In genomic region chr9:128886211-128886826, GRCh38 we compare ENCODE assay signal across 9 cellular contexts. TPM values are rescaled to one million over a fixed set of nuclear protein-coding genes. Genes with fewer than 3 reads are reported as not detected.
DNase-seq lines count a peak whose midpoint lies in the region; TF ChIP-seq lines count a peak whose summit lies in the region.
"Had no signal": no experiment of that assay in that cellular context is flagged by ENCODE, and none has a peak within 500 bp of the region (broad histone marks: within the 10 kb centered on the region; RNA-seq: fewer than 3 reads in every experiment).

No MANE protein-coding gene starts in this region.

- TF ChIP-seq CTCF in astrocyte of the spinal cord (IDR thresholded peaks at IDR 0.05; ENCODE audit: low read depth, low read length) (no peak), osteoblast (IDR thresholded peaks at IDR 0.05; ENCODE audit: extremely low read depth, low read depth, low read length) (no peak)

- H3K4me2 ChIP-seq in osteoblast (ENCODE audit: insufficient read depth, low read length), result no peak overlapping the region

- H3K4me1 ChIP-seq in NT2/D1 (ENCODE audit: insufficient read depth, insufficient read length), result peaks cover 34% of the 10 kb centered on the region
- peaks cover 27% of the 10 kb centered on the region for H3K4me1 ChIP-seq in osteoblast (ENCODE audit: insufficient read depth, low read length)

- H3K79me2 ChIP-seq in osteoblast (ENCODE audit: insufficient read depth, low read length), result peaks cover 86% of the 10 kb centered on the region

- H3K27me3 ChIP-seq in NT2/D1 (ENCODE audit: insufficient read depth, insufficient read length) (no peaks in the 10 kb centered on the region), osteoblast (ENCODE audit: insufficient read depth, low read length) (no peaks in the 10 kb centered on the region)

- DNase-seq in NT2/D1 (ENCODE audit: low read depth, low spot score) (no peak), astrocyte of the spinal cord (ENCODE audit: low read depth, low spot score) (peak; percentile 47), osteoblast (ENCODE audit: insufficient read length, low spot score, missing footprints) (peak; percentile 94), activated gamma-delta T cell treated with Interleukin-2 at 50 U/mL for 16 hours (no peak), NCI-H128 (lab: John Stamatoyannopoulos, UW; ENCODE audit: unreplicated experiment) (no peak)
- no peak for DNase-seq in stimulated activated CD4-positive, alpha-beta T cell treated with anti-CD3 and anti-CD28 coated beads, Interleukin-1b, Interleukin-23, amount 100 ng/mL, for 48 hours
- DNase-seq: activated T-cell treated with anti-CD3 and anti-CD28 coated beads, Interleukin-2, amount 50 U/mL, for 4 hours; NCI-H1436 treated with DMSO at 0.1 percent for 48 hours; RPMI8226 had no signal

- H3K27ac ChIP-seq in osteoblast (ENCODE audit: low read depth, low read length), result peak overlapping the region; percentile 67

- in situ Hi-C loops in astrocyte of the spinal cord (cut with HindIII; ENCODE audit: low sequenced_read_pairs), result no loop called here

- no peaks in the 10 kb centered on the region for H3K9me3 ChIP-seq in NT2/D1 (ENCODE audit: insufficient read depth, low read length)
- H3K9me3 ChIP-seq in osteoblast (ENCODE audit: low read depth, low read length), result no peaks in the 10 kb centered on the region

- H4K20me1 ChIP-seq in osteoblast (ENCODE audit: insufficient read depth, low read length), result peaks cover 41% of the 10 kb centered on the region

- H3K36me3 ChIP-seq in NT2/D1 (ENCODE audit: insufficient read depth, insufficient read length, low read length), result peaks cover 65% of the 10 kb centered on the region
- H3K36me3 ChIP-seq in osteoblast (ENCODE audit: insufficient read depth, low read length), result peaks cover 26% of the 10 kb centered on the region

- H2AFZ ChIP-seq in osteoblast (ENCODE audit: low read length), result no peak overlapping the region

- H3K4me3 ChIP-seq in NT2/D1 (ENCODE audit: insufficient read length, low read depth) (no peak overlapping the region), astrocyte of the spinal cord (ENCODE audit: low read depth, low read length) (no peak overlapping the region), osteoblast (ENCODE audit: insufficient read depth, low read length) (no peak overlapping the region)

- H3K9ac ChIP-seq in NT2/D1 (ENCODE audit: insufficient read length, low read depth), result peak overlapping the region; percentile 44

RNA-seq across cellular contexts. Expression of gene LRRC8A, which starts 4.4 kb away (rescaled TPM):
- 38.0 and 39.8 TPM in 2 replicates for total RNA-seq in osteoblast

RNA-seq across cellular contexts. Expression of gene KYAT1, which starts 4.6 kb away (rescaled TPM):
- 3.3 and 4.7 TPM in 2 replicates for total RNA-seq in osteoblast

RNA-seq across cellular contexts. Expression of gene PHYHD1, which starts 34.5 kb away (rescaled TPM):
- 7.6 and 8.0 TPM in 2 replicates for total RNA-seq in osteoblast

RNA-seq across cellular contexts. Expression of gene SPOUT1, which starts 56.7 kb away (rescaled TPM):
- total RNA-seq in osteoblast, result 10.1 and 10.3 TPM in 2 replicates

Comparison
In these comparisons a context has a peak if more than half of its experiments do, and no peak if none do; other contexts are left out.
1. DNase-seq: peak in astrocyte of the spinal cord (single experiment) and osteoblast (single experiment); none in NT2/D1 (single experiment), activated gamma-delta T cell treated with Interleukin-2 at 50 U/mL for 16 hours (single experiment), stimulated activated CD4-positive, alpha-beta T cell treated with anti-CD3 and anti-CD28 coated beads, Interleukin-1b, Interleukin-23, amount 100 ng/mL, for 48 hours (single experiment) and NCI-H128 (single experiment).